ENCODE assay signal across 17 cellular contexts in genomic region chr6:43978473-43979360, GRCh38.
DNase-seq lines count a peak whose midpoint lies in the region; ATAC-seq and TF ChIP-seq lines count a peak whose summit lies in the region.
"Had no signal": no experiment of that assay in that cellular context is flagged by ENCODE, and none has a peak within 500 bp of the region (broad histone marks: within the 10 kb centered on the region; RNA-seq: fewer than 3 reads in every experiment).

No MANE protein-coding gene starts in this region.

- H3K4me3 ChIP-seq in BE2C (ENCODE audit: low read depth, low read length) (no peak overlapping the region), OCI-LY7 (ENCODE audit: low read depth, low read length, poor library complexity, severe bottlenecking) (no peak overlapping the region)
- H3K4me3 ChIP-seq: A549, spleen had no signal

- H3K27ac Mint-ChIP-seq in stimulated activated memory B cell treated with anti-CD40 and anti-IgM and Interleukin-4, amounts not matched to agents 10 μg/mL and 1 μg/mL and 100 μg/mL, for 72 hours, result peak overlapping the region; percentile 70
- H3K27ac Mint-ChIP-seq: activated CD8-positive, alpha-beta T cell treated with anti-CD3 and anti-CD28 coated beads, Interleukin-2, amount 10 ng/mL, durations not matched to agents 7 days and 5 days; activated naive CD8-positive, alpha-beta T cell; T-helper 1 cell treated with Interleukin-12 subunit alpha and Interleukin-12 subunit beta and Interleukin-4 antibody, amounts not matched to agents 30 μg/mL and 1 μg/mL, for 36 hours had no signal

- peaks cover 6% of the 10 kb centered on the region for H3K9me3 Mint-ChIP-seq in stimulated activated memory B cell treated with anti-CD40 and anti-IgM and Interleukin-4, amounts not matched to agents 10 μg/mL and 1 μg/mL and 100 μg/mL, for 72 hours
- H3K9me3 Mint-ChIP-seq: T-helper 1 cell treated with Interleukin-12 subunit alpha and Interleukin-12 subunit beta and Interleukin-4 antibody, amounts not matched to agents 30 μg/mL and 1 μg/mL, for 36 hours had no signal

- no peak overlapping the region for H3K27ac ChIP-seq in OCI-LY7 (ENCODE audit: low read depth, low read length, poor library complexity, severe bottlenecking)
- H3K27ac ChIP-seq: A549, spleen had no signal

- ATAC-seq in stimulated activated memory B cell treated with anti-CD40 and anti-IgM and Interleukin-4, amounts not matched to agents 10 μg/mL and 1 μg/mL and 100 μg/mL, for 72 hours, result no peak
- ATAC-seq: A549; activated CD8-positive, alpha-beta T cell treated with anti-CD3 and anti-CD28 coated beads, Interleukin-2, amount 10 ng/mL, durations not matched to agents 7 days and 5 days had no signal

- H3K9me3 ChIP-seq in BE2C (no peaks in the 10 kb centered on the region), OCI-LY7 (ENCODE audit: low read length) (no peaks in the 10 kb centered on the region)
- H3K9me3 ChIP-seq: A549 had no signal

- H4K20me1 ChIP-seq in OCI-LY7 (ENCODE audit: insufficient read depth, low read length), result no peaks in the 10 kb centered on the region

- peak; percentile 3 for DNase-seq in activated CD4-positive, alpha-beta T cell treated with anti-CD3 and anti-CD28 coated beads for 1 hour
- DNase-seq in activated CD4-positive, alpha-beta T cell treated with anti-CD3 and anti-CD28 coated beads, Interleukin-2, amount 50 U/mL, for 4 hours, result no peak
- DNase-seq in NOMO-1 treated with DMSO at 0.1 percent for 48 hours (lab: John Stamatoyannopoulos, UW; ENCODE audit: unreplicated experiment) (peak; percentile 49), fibroblast of gingiva (ENCODE audit: low read depth) (peak; percentile 34), BE2C (no peak), OCI-LY7 (ENCODE audit: low spot score) (no peak), NCI-H1436 (lab: John Stamatoyannopoulos, UW) (no peak)
- DNase-seq: activated CD8-positive, alpha-beta T cell treated with anti-CD3 and anti-CD28 coated beads, Interleukin-2, amount 10 ng/mL, durations not matched to agents 7 days and 5 days; NCI-H1436 treated with DMSO at 0.1 percent for 48 hours; NCI-H446 treated with DMSO at 0.1 percent for 48 hours; occipital lobe; spleen had no signal

- intact Hi-C loops in OCI-LY7 (cut with micrococcal nuclease; ENCODE audit: unreplicated experiment), result no loop called here

- H3K79me2 ChIP-seq in OCI-LY7 (ENCODE audit: insufficient read depth, low read depth, low read length), result no peaks in the 10 kb centered on the region

- CTCF ChIA-PET in OCI-LY7 (lab: Charles Lee; ENCODE audit: unreplicated experiment), result no interaction called here

- TF ChIP-seq CTCF in BE2C (IDR thresholded peaks at IDR 0.05; ENCODE audit: low read depth, low read length) (no peak), OCI-LY7 (conservative IDR thresholded peaks at IDR 0.05; ENCODE audit: low read length) (no peak)

- POLR2A ChIA-PET in OCI-LY7 (lab: Charles Lee), result no interaction called here

- no peaks in the 10 kb centered on the region for H3K36me3 Mint-ChIP-seq in stimulated activated memory B cell treated with anti-CD40 and anti-IgM and Interleukin-4, amounts not matched to agents 10 μg/mL and 1 μg/mL and 100 μg/mL, for 72 hours

- no peak overlapping the region for H2AFZ ChIP-seq in OCI-LY7 (ENCODE audit: low read length)

- no TSS peak for BruUV-seq in OCI-LY7 (replicated peaks; lab: Mats Ljungman, UMichigan)

- peaks cover 17% of the 10 kb centered on the region for H3K4me1 Mint-ChIP-seq in stimulated activated memory B cell treated with anti-CD40 and anti-IgM and Interleukin-4, amounts not matched to agents 10 μg/mL and 1 μg/mL and 100 μg/mL, for 72 hours

- H3K27me3 ChIP-seq in BE2C, result no peaks in the 10 kb centered on the region

- no peak overlapping the region for H3K4me3 Mint-ChIP-seq in stimulated activated memory B cell treated with anti-CD40 and anti-IgM and Interleukin-4, amounts not matched to agents 10 μg/mL and 1 μg/mL and 100 μg/mL, for 72 hours
- H3K4me3 Mint-ChIP-seq: activated CD8-positive, alpha-beta T cell treated with anti-CD3 and anti-CD28 coated beads, Interleukin-2, amount 10 ng/mL, durations not matched to agents 7 days and 5 days; activated naive CD8-positive, alpha-beta T cell; memory B cell; T-helper 1 cell treated with Interleukin-12 subunit alpha and Interleukin-12 subunit beta and Interleukin-4 antibody, amounts not matched to agents 30 μg/mL and 1 μg/mL, for 36 hours had no signal

- H3K27me3 Mint-ChIP-seq in stimulated activated memory B cell treated with anti-CD40 and anti-IgM and Interleukin-4, amounts not matched to agents 10 μg/mL and 1 μg/mL and 100 μg/mL, for 72 hours, result peaks cover 48% of the 10 kb centered on the region

- no peaks in the 10 kb centered on the region for H3K36me3 ChIP-seq in BE2C
- H3K36me3 ChIP-seq in OCI-LY7 (ENCODE audit: insufficient read depth, low read length), result no peaks in the 10 kb centered on the region
- H3K36me3 ChIP-seq: spleen had no signal

- no peak overlapping the region for H3K4me2 ChIP-seq in OCI-LY7 (ENCODE audit: low read length)
- H3K4me2 ChIP-seq: A549 had no signal

- H3K4me1 ChIP-seq in BE2C (no peaks in the 10 kb centered on the region), OCI-LY7 (ENCODE audit: insufficient read depth, low read length, poor library complexity, severe bottlenecking) (no peaks in the 10 kb centered on the region)
- H3K4me1 ChIP-seq: A549 had no signal

- no peaks in the 10 kb centered on the region for H3K9me2 ChIP-seq in OCI-LY7 (ENCODE audit: insufficient read depth, low read length)

Comparison
In these comparisons a context has a peak if more than half of its experiments do, and no peak if none do; other contexts are left out.
1. DNase-seq: peak in activated CD4-positive, alpha-beta T cell treated with anti-CD3 and anti-CD28 coated beads for 1 hour (single experiment), NOMO-1 treated with DMSO at 0.1 percent for 48 hours (single experiment) and fibroblast of gingiva (single experiment); none in activated CD4-positive, alpha-beta T cell treated with anti-CD3 and anti-CD28 coated beads, Interleukin-2, amount 50 U/mL, for 4 hours (0 of 2), BE2C (single experiment), OCI-LY7 (single experiment) and NCI-H1436 (single experiment).